In genomic region chr2:174664084-174664759, GRCh38 we compare ENCODE assay signal across 11 cellular contexts.
A peak's percentile ranks its signal among the peaks of the same experiment; 100 is the strongest.
DNase-seq lines count a peak whose midpoint lies in the region; ATAC-seq, FAIRE-seq and TF ChIP-seq lines count a peak whose summit lies in the region.
"Had no signal": no experiment of that assay in that cellular context is flagged by ENCODE, and none has a peak within 500 bp of the region (broad histone marks: within the 10 kb centered on the region; RNA-seq: fewer than 3 reads in every experiment).

No MANE protein-coding gene starts in this region.

- no peak for FAIRE-seq in HepG2 (lab: Jason Lieb, UNC)
- FAIRE-seq: small intestine had no signal

- H3K9ac ChIP-seq in H9 (ENCODE audit: extremely low read depth, insufficient read length, low read length): no peak overlapping the region
- H3K9ac ChIP-seq in HepG2 (ENCODE audit: insufficient read depth, low read depth, low read length): no peak overlapping the region

- no peak overlapping the region for H3K56ac ChIP-seq in H9 (ENCODE audit: insufficient read length, low read depth, low read length)

- H2BK5ac ChIP-seq in H9 (ENCODE audit: insufficient read length, low read length): no peak overlapping the region

- no peak overlapping the region for H2BK20ac ChIP-seq in H9 (ENCODE audit: low read depth, low read length, poor library complexity, severe bottlenecking)

- no peaks in the 10 kb centered on the region for H3K79me1 ChIP-seq in H9 (ENCODE audit: insufficient read depth, low read depth, low read length, poor library complexity, severe bottlenecking)

- TF ChIP-seq POLR2A in suprapubic skin (IDR thresholded peaks at IDR 0.05) (no peak), HepG2 (IDR thresholded peaks at IDR 0.05; ENCODE audit: insufficient read depth in 1 of 2, low read depth in 2 of 2, low read length in 2 of 2) (no peak)

- H3K27me3 ChIP-seq in H9 (ENCODE audit: insufficient read depth, low read length) (no peaks in the 10 kb centered on the region), suprapubic skin (no peaks in the 10 kb centered on the region), HepG2 (ENCODE audit: control insufficient read depth in 1 of 2, insufficient read depth in 2 of 2, low read length in 2 of 2) (peaks cover 2 to 30% of the 10 kb centered on the region in 2 experiments; a peak in 4 of 5 replicates)

- H4K20me1 ChIP-seq in H9 (ENCODE audit: control insufficient read depth, insufficient read depth, insufficient read length) (no peaks in the 10 kb centered on the region), HepG2 (ENCODE audit: insufficient read depth, low read length) (no peaks in the 10 kb centered on the region)

- H2BK12ac ChIP-seq in H9 (ENCODE audit: insufficient read length, low read depth, low read length): no peak overlapping the region

- TF ChIP-seq EP300 in suprapubic skin (IDR thresholded peaks at IDR 0.05) (no peak), HepG2 (IDR thresholded peaks at IDR 0.05; ENCODE audit: low read depth in 2 of 2, low read length in 2 of 2) (no peak), HepG2 (CRISPR knock-in tag; IDR thresholded peaks at IDR 0.05; ENCODE audit: borderline replicate concordance) (no peak)

- no peak overlapping the region for H3T11ph ChIP-seq in H9 (ENCODE audit: low read length)

- no peaks in the 10 kb centered on the region for H3K36me3 Mint-ChIP-seq in H9 (ENCODE audit: insufficient read depth in 1 of 3, low read depth in 3 of 3)

- H3K23ac ChIP-seq in H9 (ENCODE audit: insufficient read length, low read depth, low read length): no peak overlapping the region

- H3K9me3 Mint-ChIP-seq in H9: no peaks in the 10 kb centered on the region

- H2AFZ ChIP-seq in H9 (ENCODE audit: low read length): no peak overlapping the region
- H2AFZ ChIP-seq in HepG2 (ENCODE audit: low read length): no peak overlapping the region

- no peak overlapping the region for H3K4me3 Mint-ChIP-seq in H9

- CTCF ChIA-PET in HepG2 (lab: Yijun Ruan, JAX; ENCODE audit: low intra/inter-chr PET ratio, low total read pairs): no interaction called here

- H4K5ac ChIP-seq in H9 (ENCODE audit: insufficient read length, low read depth, low read length): no peak overlapping the region

- no peak for TF ChIP-seq RAD21 in HepG2 (CRISPR knock-in tag; IDR thresholded peaks at IDR 0.05)

- no peak overlapping the region for H3K27ac ChIP-seq in H9 (ENCODE audit: insufficient read length, low read depth, low read length)
- H3K27ac ChIP-seq in angular gyrus (ENCODE audit: low read depth, low read length): peak overlapping the region; percentile 41
- peak overlapping the region; percentile 43 for H3K27ac ChIP-seq in suprapubic skin
- no peak overlapping the region for H3K27ac ChIP-seq in HepG2 (ENCODE audit: extremely low read length, insufficient read depth, low read length)

- H4K91ac ChIP-seq in H9 (ENCODE audit: insufficient read length, low read depth, low read length): no peak overlapping the region

- no peak overlapping the region for H3K4ac ChIP-seq in H9 (ENCODE audit: low read depth, low read length)

- no peak overlapping the region for H2BK15ac ChIP-seq in H9 (ENCODE audit: low read depth, low read length)

- no CpG with 5 or more reads among the region's 7 CpGs for WGBS in H9 (ENCODE audit: extremely low coverage, insufficient read length, low lambda C conversion rate)
- 81% methylated on average over 7 of the region's 7 CpGs for WGBS in suprapubic skin
- WGBS in HepG2 (ENCODE audit: low lambda C conversion rate): 53% methylated on average over 7 of the region's 7 CpGs

- H3K4me1 ChIP-seq in H9 (ENCODE audit: insufficient read depth, low read length) (peaks cover 4% of the 10 kb centered on the region; the same call in 1 of the 2 replicates), suprapubic skin (peaks cover 35% of the 10 kb centered on the region), HepG2 (ENCODE audit: insufficient read depth, low read length) (no peaks in the 10 kb centered on the region)

- H2AK5ac ChIP-seq in H9 (ENCODE audit: insufficient read length, low read length): no peak overlapping the region

- in situ Hi-C loops in HepG2 (cut with HindIII; ENCODE audit: extremely low pct_ligation_motif_present, low pct_unique_long_range_greater_than_20kb): no loop called here

- no TSS peak for BruUV-seq in HepG2 (replicated peaks; lab: Mats Ljungman, UMichigan)

- H3K4me3 ChIP-seq in suprapubic skin (no peak overlapping the region), HepG2 (replicated peaks in 1 of 3; ENCODE audit: insufficient read depth in 1 of 3, low read depth in 2 of 3, low read length in 3 of 3) (no peak overlapping the region)

- H2BK120ac ChIP-seq in H9 (ENCODE audit: low read depth, low read length, poor library complexity, severe bottlenecking): no peak overlapping the region

- POLR2A ChIA-PET in HepG2 (lab: Yijun Ruan, JAX): no interaction called here

- H4K8ac ChIP-seq in H9 (replicated peaks; ENCODE audit: insufficient read length, low read depth, low read length): no peak overlapping the region

- H3K27me3 Mint-ChIP-seq in H9 (ENCODE audit: low read depth): peaks cover 3% of the 10 kb centered on the region; the same call in 1 of the 2 replicates

- H3K36me3 ChIP-seq in suprapubic skin (no peaks in the 10 kb centered on the region), HepG2 (replicated peaks in 1 of 2; ENCODE audit: control insufficient read depth in 1 of 2, insufficient read depth in 2 of 2, low read length in 2 of 2) (no peaks in the 10 kb centered on the region)

- H3K23me2 ChIP-seq in H9 (ENCODE audit: insufficient read length, low read depth, low read length, poor library complexity, severe bottlenecking): no peaks in the 10 kb centered on the region

- H3K79me2 ChIP-seq in H9 (ENCODE audit: insufficient read depth, low read length): no peaks in the 10 kb centered on the region
- H3K79me2 ChIP-seq in HepG2 (ENCODE audit: insufficient read depth, low read length): no peaks in the 10 kb centered on the region

- intact Hi-C loops in HepG2 (cut with micrococcal nuclease; ENCODE audit: unreplicated experiment): no loop called here

- peaks cover 20 to 25% of the 10 kb centered on the region in 2 experiments for H3K4me1 Mint-ChIP-seq in H9

- no peak overlapping the region for H3K14ac ChIP-seq in H9 (ENCODE audit: insufficient read depth, low read length)

- ATAC-seq in GM19023 (IDR thresholded peaks at IDR 0.05; ENCODE audit: unreplicated experiment): no peak
- ATAC-seq in HepG2: no peak

- no peak for DNase-seq in H9
- DNase-seq in medulla oblongata (ENCODE audit: extremely low spot score): peak; percentile 50
- DNase-seq in suprapubic skin (ENCODE audit: low spot score in 2 of 2): no peak
- no peak for DNase-seq in NCI-H2107 treated with DMSO at 0.1 percent for 48 hours (lab: John Stamatoyannopoulos, UW; ENCODE audit: unreplicated experiment)
- DNase-seq in HepG2 (ENCODE audit: low spot score): no peak
- DNase-seq: Calu3, NCI-H2227 treated with DMSO at 0.1 percent for 48 hours, small intestine, T1000 had no signal

- TF ChIP-seq CTCF in H9 (conservative IDR thresholded peaks at IDR 0.05) (no peak), suprapubic skin (IDR thresholded peaks at IDR 0.05) (no peak), HepG2 (CRISPR knock-in tag; IDR thresholded peaks at IDR 0.05) (no peak)

- H3K27ac Mint-ChIP-seq in H9: peak overlapping the region in 2 of 3 experiments; percentile 34 to 59; a peak in 2 of 7 replicates

- H3K9me3 ChIP-seq in H9 (ENCODE audit: control insufficient read depth, low read depth, low read length) (no peaks in the 10 kb centered on the region), suprapubic skin (no peaks in the 10 kb centered on the region), HepG2 (ENCODE audit: low read length) (no peaks in the 10 kb centered on the region)

- H3K4me2 ChIP-seq in H9 (ENCODE audit: insufficient read depth, insufficient read length, low read length) (no peak overlapping the region), HepG2 (ENCODE audit: low read depth, low read length) (no peak overlapping the region)

- H3K18ac ChIP-seq in H9 (ENCODE audit: insufficient read length, low read depth, low read length): no peak overlapping the region

TF ChIP-seq in HepG2, 621 proteins besides CTCF, POLR2A, EP300 and RAD21 (continues in another document):
- TF ChIP-seq NFATC3 (CRISPR knock-in tag; IDR thresholded peaks at IDR 0.05): no peak

Comparison
In these comparisons a context has a peak if more than half of its experiments do, and no peak if none do; other contexts are left out.
1. H3K27ac ChIP-seq: peak in angular gyrus (single experiment) and suprapubic skin (single experiment); none in H9 (single experiment) and HepG2 (single experiment).